17 cellular contexts compared by ENCODE assay signal in the genomic region with DNA sequence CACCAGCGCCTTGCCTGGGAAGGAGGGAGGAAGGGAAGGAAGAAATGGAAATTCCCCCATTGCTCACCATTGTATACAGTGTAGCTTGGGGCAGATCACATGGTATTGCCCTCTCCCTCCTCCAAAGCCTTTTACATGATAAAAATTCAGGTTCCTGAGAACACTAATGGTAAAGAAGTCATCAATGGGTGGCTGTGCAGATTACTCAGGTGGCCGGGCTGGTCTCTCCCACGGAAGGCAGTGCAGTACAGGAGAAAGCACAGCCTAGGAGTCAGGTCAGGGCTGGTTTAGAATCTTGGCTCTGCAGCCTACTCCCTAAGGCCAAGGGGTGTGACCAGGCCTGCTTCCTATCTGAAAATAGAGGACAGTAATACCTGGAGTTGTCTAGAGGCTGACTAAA.
DNase-seq lines count a peak whose midpoint lies in the region; ATAC-seq, FAIRE-seq and TF ChIP-seq lines count a peak whose summit lies in the region.
"Had no signal": no experiment of that assay in that cellular context is flagged by ENCODE, and none has a peak within 500 bp of the region (broad histone marks: within the 10 kb centered on the region; RNA-seq: fewer than 3 reads in every experiment).

No MANE protein-coding gene starts in this region.

- in situ Hi-C loops in GM12878 (cut with MboI) = no loop called here

- no peak overlapping the region for H2AFZ ChIP-seq in GM12878 (ENCODE audit: control insufficient read depth, low read depth, low read length)

- BruUV-seq in GM12878 (replicated peaks; lab: Mats Ljungman, UMichigan) (no TSS peak), A673 (replicated peaks; lab: Mats Ljungman, UMichigan) (no TSS peak)

- H3K27me3 ChIP-seq in GM12878 (replicated peaks in 1 of 2; ENCODE audit: control insufficient read depth in 2 of 2, insufficient read depth in 2 of 2, low read length in 1 of 2) (no peaks in the 10 kb centered on the region; a peak in 1 of 4 replicates), esophagus muscularis mucosa (no peaks in the 10 kb centered on the region), A673 (replicated peaks; ENCODE audit: insufficient read depth, low read depth, low read length, poor library complexity) (no peaks in the 10 kb centered on the region), tibial nerve (no peaks in the 10 kb centered on the region)
- H3K27me3 ChIP-seq: SJSA1 had no signal

- no peak for TF ChIP-seq RAD21 in GM12878 (IDR thresholded peaks at IDR 0.05; ENCODE audit: insufficient read depth, low read depth, low read length)

- intact Hi-C loops in GM12878 (cut with micrococcal nuclease; ENCODE audit: unreplicated experiment) (no loop called here), esophagus muscularis mucosa (cut with DNase I) (no loop called here), A673 (cut with micrococcal nuclease; ENCODE audit: unreplicated experiment) (no loop called here)

- TF ChIP-seq CTCF in GM12878 (IDR thresholded peaks at IDR 0.05 in 2 of 3, conservative IDR thresholded peaks at IDR 0.05 in 1 of 3; ENCODE audit: control insufficient read depth in 2 of 3, extremely low read depth in 1 of 3, insufficient read depth in 1 of 3, low read depth in 3 of 3, low read length in 3 of 3) (no peak), esophagus muscularis mucosa (IDR thresholded peaks at IDR 0.05) (no peak), A673 (conservative IDR thresholded peaks at IDR 0.05; ENCODE audit: low read depth, low read length) (no peak), tibial nerve (IDR thresholded peaks at IDR 0.05) (no peak)

- POLR2A ChIA-PET in GM12878 (lab: Charles Lee) = no interaction called here
- POLR2A ChIA-PET in A673 (lab: Charles Lee; ENCODE audit: low non-redundant PET) = no interaction called here

- no peak overlapping the region for H3K9ac ChIP-seq in GM12878 (ENCODE audit: control insufficient read depth, insufficient read depth, low read length)

- no peak overlapping the region for H3K4me2 ChIP-seq in GM12878 (ENCODE audit: control insufficient read depth, insufficient read depth)

- H3K36me3 ChIP-seq in GM12878 (ENCODE audit: control insufficient read depth in 2 of 2, insufficient read depth in 2 of 2, low read length in 1 of 2) (no peaks in the 10 kb centered on the region), esophagus muscularis mucosa (no peaks in the 10 kb centered on the region), A673 (ENCODE audit: insufficient read depth, low read length, poor library complexity, severe bottlenecking) (no peaks in the 10 kb centered on the region), tibial nerve (no peaks in the 10 kb centered on the region)
- H3K36me3 ChIP-seq: SJSA1 had no signal

- SMC1A ChIA-PET in GM12878 (lab: Charles Lee; ENCODE audit: uncharacterized antibody, unreplicated experiment) = interaction anchor here (0.5 to 2.3 kb wide), 2 partner anchors 123 to 535 kb away, joined by 3 to 8 read pairs; no protein-coding TSS in a partner anchor

- H3K4me1 ChIP-seq in GM12878 (ENCODE audit: control insufficient read depth, insufficient read depth, low read length) = no peaks in the 10 kb centered on the region
- peaks cover 0 to 7% (median 5%) of the 10 kb centered on the region in 4 donors for H3K4me1 ChIP-seq in esophagus muscularis mucosa
- no peaks in the 10 kb centered on the region for H3K4me1 ChIP-seq in A673 (ENCODE audit: insufficient read depth, low read length, poor library complexity, severe bottlenecking)
- H3K4me1 ChIP-seq in tibial nerve = no peaks in the 10 kb centered on the region

- FAIRE-seq in GM12878 (lab: Jason Lieb, UNC) = no peak
- FAIRE-seq: HepG2 had no signal

- CTCF ChIA-PET in GM12878 (lab: Yijun Ruan, JAX) = interaction anchor here (0.8 to 2.4 kb wide), 2 partner anchors 123 kb away, joined by 3 to 8 read pairs; no protein-coding TSS in a partner anchor
- CTCF ChIA-PET in A673 (lab: Charles Lee) = no interaction called here

- H3K9me3 ChIP-seq in GM12878 (replicated peaks; ENCODE audit: control insufficient read depth, insufficient read depth, low read length) (no peaks in the 10 kb centered on the region), esophagus muscularis mucosa (no peaks in the 10 kb centered on the region), A673 (ENCODE audit: low read depth, low read length, poor library complexity, severe bottlenecking) (no peaks in the 10 kb centered on the region), tibial nerve (no peaks in the 10 kb centered on the region)
- H3K9me3 ChIP-seq: SJSA1 had no signal

- TF ChIP-seq POLR2A in GM12878 (IDR thresholded peaks at IDR 0.05; ENCODE audit: low read depth, low read length) = no peak
- TF ChIP-seq POLR2A in esophagus muscularis mucosa (IDR thresholded peaks at IDR 0.05; ENCODE audit: low read depth) = no peak
- TF ChIP-seq POLR2A in tibial nerve (IDR thresholded peaks at IDR 0.05) = no peak

- DNase-seq in M059J (ENCODE audit: low read depth) = peak; percentile 15
- DNase-seq in GM12878 (ENCODE audit: low read depth, low spot score) = no peak
- peak; percentile 84 for DNase-seq in esophagus muscularis mucosa (ENCODE audit: extremely low spot score)
- DNase-seq in renal cortical epithelial cell (ENCODE audit: low read depth) = peak; percentile 57
- DNase-seq in A673 (ENCODE audit: low spot score) = no peak
- DNase-seq in central memory CD4-positive, alpha-beta T cell = no peak
- no peak for DNase-seq in tibial nerve (ENCODE audit: low spot score in 2 of 2)
- DNase-seq: DMS 273 treated with DMSO at 0.1 percent for 48 hours, DND-41, GDM1, KG1, NCI-H1417 treated with DMSO at 0.1 percent for 48 hours, NCI-H1930, NCI-H526 treated with DMSO at 0.1 percent for 48 hours had no signal

- no peaks in the 10 kb centered on the region for H4K20me1 ChIP-seq in GM12878 (ENCODE audit: control insufficient read depth, insufficient read depth)

- TF ChIP-seq EP300 in GM12878 (IDR thresholded peaks at IDR 0.05; ENCODE audit: borderline replicate concordance in 1 of 2, control insufficient read depth in 1 of 2, low read depth in 2 of 2, low read length in 2 of 2) (no peak), esophagus muscularis mucosa (IDR thresholded peaks at IDR 0.05) (no peak), tibial nerve (IDR thresholded peaks at IDR 0.05) (no peak)

- RAD21 ChIA-PET in GM12878 (lab: Charles Lee; ENCODE audit: unreplicated experiment) = no interaction called here

- H3K4me3 ChIP-seq in GM12878 (no peak overlapping the region), esophagus muscularis mucosa (no peak overlapping the region), A673 (ENCODE audit: low read depth, low read length, poor library complexity, severe bottlenecking) (no peak overlapping the region), tibial nerve (no peak overlapping the region)
- H3K4me3 ChIP-seq: SJSA1 had no signal

- WGBS in GM12878 (ENCODE audit: insufficient coverage, insufficient replicate concordance, low lambda C conversion rate, missing lambda C conversion rate) = 20% methylated on average over 3 of the region's 3 CpGs
- WGBS in esophagus muscularis mucosa = 82% methylated on average over 3 of the region's 3 CpGs
- 88 to 100% methylated on average over 3 of the region's 3 CpGs for WGBS in tibial nerve, 2 donors

- no peaks in the 10 kb centered on the region for H3K79me2 ChIP-seq in GM12878 (ENCODE audit: control insufficient read depth, insufficient read depth, low read length)

- H3K27ac ChIP-seq in GM12878 (ENCODE audit: control insufficient read depth, insufficient read depth) = no peak overlapping the region
- no peak overlapping the region for H3K27ac ChIP-seq in esophagus muscularis mucosa (replicated peaks in 1 of 4)
- H3K27ac ChIP-seq in A673 (ENCODE audit: low read depth, low read length, poor library complexity, severe bottlenecking) = no peak overlapping the region
- H3K27ac ChIP-seq in tibial nerve = no peak overlapping the region
- H3K27ac ChIP-seq: SJSA1 had no signal

- ATAC-seq in GM12878 (peak; percentile 36; the same call in 2 of the 3 replicates), GM18861 (IDR thresholded peaks at IDR 0.05; ENCODE audit: unreplicated experiment) (no peak)
- ATAC-seq: HepG2 had no signal

TF ChIP-seq in GM12878, 131 proteins besides CTCF, POLR2A, EP300 and RAD21 (continues in another document):
- TF ChIP-seq ZSCAN29 (IDR thresholded peaks at IDR 0.05) (no peak), DPF2 (IDR thresholded peaks at IDR 0.05) (no peak), POU2F2 (IDR thresholded peaks at IDR 0.05; ENCODE audit: borderline replicate concordance, low read depth, low read length) (no peak), MXI1 (IDR thresholded peaks at IDR 0.05; ENCODE audit: low read depth, low read length) (no peak)
- TF ChIP-seq, protein P1, sequence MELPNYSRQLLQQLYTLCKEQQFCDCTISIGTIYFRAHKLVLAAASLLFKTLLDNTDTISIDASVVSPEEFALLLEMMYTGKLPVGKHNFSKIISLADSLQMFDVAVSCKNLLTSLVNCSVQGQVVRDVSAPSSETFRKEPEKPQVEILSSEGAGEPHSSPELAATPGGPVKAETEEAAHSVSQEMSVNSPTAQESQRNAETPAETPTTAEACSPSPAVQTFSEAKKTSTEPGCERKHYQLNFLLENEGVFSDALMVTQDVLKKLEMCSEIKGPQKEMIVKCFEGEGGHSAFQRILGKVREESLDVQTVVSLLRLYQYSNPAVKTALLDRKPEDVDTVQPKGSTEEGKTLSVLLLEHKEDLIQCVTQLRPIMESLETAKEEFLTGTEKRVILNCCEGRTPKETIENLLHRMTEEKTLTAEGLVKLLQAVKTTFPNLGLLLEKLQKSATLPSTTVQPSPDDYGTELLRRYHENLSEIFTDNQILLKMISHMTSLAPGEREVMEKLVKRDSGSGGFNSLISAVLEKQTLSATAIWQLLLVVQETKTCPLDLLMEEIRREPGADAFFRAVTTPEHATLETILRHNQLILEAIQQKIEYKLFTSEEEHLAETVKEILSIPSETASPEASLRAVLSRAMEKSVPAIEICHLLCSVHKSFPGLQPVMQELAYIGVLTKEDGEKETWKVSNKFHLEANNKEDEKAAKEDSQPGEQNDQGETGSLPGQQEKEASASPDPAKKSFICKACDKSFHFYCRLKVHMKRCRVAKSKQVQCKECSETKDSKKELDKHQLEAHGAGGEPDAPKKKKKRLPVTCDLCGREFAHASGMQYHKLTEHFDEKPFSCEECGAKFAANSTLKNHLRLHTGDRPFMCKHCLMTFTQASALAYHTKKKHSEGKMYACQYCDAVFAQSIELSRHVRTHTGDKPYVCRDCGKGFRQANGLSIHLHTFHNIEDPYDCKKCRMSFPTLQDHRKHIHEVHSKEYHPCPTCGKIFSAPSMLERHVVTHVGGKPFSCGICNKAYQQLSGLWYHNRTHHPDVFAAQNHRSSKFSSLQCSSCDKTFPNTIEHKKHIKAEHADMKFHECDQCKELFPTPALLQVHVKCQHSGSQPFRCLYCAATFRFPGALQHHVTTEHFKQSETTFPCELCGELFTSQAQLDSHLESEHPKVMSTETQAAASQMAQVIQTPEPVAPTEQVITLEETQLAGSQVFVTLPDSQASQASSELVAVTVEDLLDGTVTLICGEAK (IDR thresholded peaks at IDR 0.05; ENCODE audit: borderline replicate concordance) = no peak

Comparison
In these comparisons a context has a peak if more than half of its experiments do, and no peak if none do; other contexts are left out.
1. DNase-seq: peak in M059J (single experiment), esophagus muscularis mucosa (single experiment) and renal cortical epithelial cell (single experiment); none in GM12878 (single experiment), A673 (single experiment), central memory CD4-positive, alpha-beta T cell (single experiment) and tibial nerve (0 of 2).